In the genomic region with DNA sequence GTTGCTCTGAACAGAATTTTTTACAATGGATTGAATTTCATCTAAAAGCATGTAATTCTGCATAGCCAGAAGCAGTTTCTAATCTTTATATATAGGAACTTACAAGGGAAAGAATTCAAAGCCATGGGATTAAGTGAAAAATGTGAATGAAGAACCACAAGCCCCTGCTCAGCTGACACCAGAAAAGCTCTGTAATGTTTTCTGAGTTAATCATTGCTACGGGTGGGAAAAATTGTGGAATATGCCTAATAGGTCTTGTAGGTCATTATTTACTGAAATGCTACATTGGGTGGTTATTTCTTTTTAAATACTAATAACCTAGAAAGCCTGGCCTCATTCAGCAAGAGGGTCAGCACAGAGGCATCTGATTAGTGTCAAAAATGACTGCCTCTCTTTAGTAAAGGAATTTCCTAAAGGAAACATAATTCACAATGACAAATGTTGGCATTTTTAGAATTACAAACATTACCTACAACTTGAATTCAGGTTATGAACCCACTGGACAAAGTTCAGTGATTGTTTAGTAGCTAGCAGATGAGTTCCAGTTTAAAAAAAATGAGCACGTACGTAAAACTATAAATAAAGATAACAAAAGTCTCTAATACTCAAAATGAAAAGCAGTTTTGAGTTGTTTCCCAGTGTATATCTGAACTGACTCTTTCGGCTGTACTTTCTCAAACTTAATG, we compare ENCODE assay signal across 18 cellular contexts.
DNase-seq lines count a peak whose midpoint lies in the region; ATAC-seq, FAIRE-seq and TF ChIP-seq lines count a peak whose summit lies in the region.
"Had no signal": no experiment of that assay in that cellular context is flagged by ENCODE, and none has a peak within 500 bp of the region (broad histone marks: within the 10 kb centered on the region; RNA-seq: fewer than 3 reads in every experiment).

No MANE protein-coding gene starts in this region.

- H3K36me3 Mint-ChIP-seq in progenitor cell of endocrine pancreas (ENCODE audit: insufficient read depth) = peaks cover 2% of the 10 kb centered on the region
- H3K36me3 Mint-ChIP-seq in WTC11 = peaks cover 5% of the 10 kb centered on the region; the same call in 1 of the 2 replicates
- no peaks in the 10 kb centered on the region for H3K36me3 Mint-ChIP-seq in CD8-positive, alpha-beta T cell
- H3K36me3 Mint-ChIP-seq: stimulated activated effector memory CD8-positive, alpha-beta T cell treated with anti-CD3 and anti-CD28 coated beads, Interleukin-12 subunit alpha, Interleukin-12 subunit beta, amount 100 ng/mL, for 72 hours had no signal

- ATAC-seq in WTC11 = no peak
- ATAC-seq in CD8-positive, alpha-beta T cell = no peak
- ATAC-seq: stimulated activated effector memory CD8-positive, alpha-beta T cell treated with anti-CD3 and anti-CD28 coated beads, Interleukin-12 subunit alpha, Interleukin-12 subunit beta, amount 100 ng/mL, for 72 hours had no signal

- H4K20me1 ChIP-seq in OCI-LY7 (ENCODE audit: insufficient read depth, low read length) = no peaks in the 10 kb centered on the region

- peak overlapping the region; percentile 29 for H3K27ac ChIP-seq in SJSA1
- H3K27ac ChIP-seq in OCI-LY7 (ENCODE audit: low read depth, low read length, poor library complexity, severe bottlenecking) = no peak overlapping the region
- no peak overlapping the region for H3K27ac ChIP-seq in CD8-positive, alpha-beta T cell (ENCODE audit: low read depth, low read length)
- H3K27ac ChIP-seq: C4-2B had no signal

- H3K4me2 ChIP-seq in OCI-LY7 (ENCODE audit: low read length) = no peak overlapping the region

- no TSS peak for BruUV-seq in OCI-LY7 (replicated peaks; lab: Mats Ljungman, UMichigan)

- H3K79me2 ChIP-seq in OCI-LY7 (ENCODE audit: insufficient read depth, low read depth, low read length) = no peaks in the 10 kb centered on the region

- intact Hi-C loops in OCI-LY7 (cut with micrococcal nuclease; ENCODE audit: unreplicated experiment) = no loop called here
- intact Hi-C loops in CD8-positive, alpha-beta T cell (cut with DNase I, micrococcal nuclease) = no loop called here

- H3K9me2 ChIP-seq in OCI-LY7 (ENCODE audit: insufficient read depth, low read length) = no peaks in the 10 kb centered on the region

- TF ChIP-seq CTCF in progenitor cell of endocrine pancreas (IDR thresholded peaks at IDR 0.05; ENCODE audit: unreplicated experiment) (no peak), WTC11 (IDR thresholded peaks at IDR 0.05) (no peak), OCI-LY7 (conservative IDR thresholded peaks at IDR 0.05; ENCODE audit: low read length) (no peak)
- TF ChIP-seq CTCF in CD8-positive, alpha-beta T cell (IDR thresholded peaks at IDR 0.05) = no peak

- CTCF ChIA-PET in WTC11 (lab: Charles Lee) = no interaction called here
- CTCF ChIA-PET in OCI-LY7 (lab: Charles Lee; ENCODE audit: unreplicated experiment) = no interaction called here
- CTCF ChIA-PET in CD8-positive, alpha-beta T cell (lab: Charles Lee) = no interaction called here

- peaks cover 13% of the 10 kb centered on the region for H3K4me1 Mint-ChIP-seq in progenitor cell of endocrine pancreas (ENCODE audit: low read depth)
- H3K4me1 Mint-ChIP-seq in WTC11 = no peaks in the 10 kb centered on the region
- no peaks in the 10 kb centered on the region for H3K4me1 Mint-ChIP-seq in CD8-positive, alpha-beta T cell (ENCODE audit: low read depth)
- H3K4me1 Mint-ChIP-seq: activated CD4-positive, alpha-beta T cell treated with anti-CD3 and anti-CD28 coated beads, Interleukin-2, amount 10 ng/mL, durations not matched to agents 24 days and 14 days; stimulated activated effector memory CD8-positive, alpha-beta T cell treated with anti-CD3 and anti-CD28 coated beads, Interleukin-12 subunit alpha, Interleukin-12 subunit beta, amount 100 ng/mL, for 72 hours had no signal

- H3K9me3 ChIP-seq in SJSA1 (replicated peaks) (no peaks in the 10 kb centered on the region), OCI-LY7 (ENCODE audit: low read length) (no peaks in the 10 kb centered on the region)
- H3K9me3 ChIP-seq in CD8-positive, alpha-beta T cell (ENCODE audit: low read length) = no peaks in the 10 kb centered on the region

- H3K36me3 ChIP-seq in SJSA1 (no peaks in the 10 kb centered on the region), OCI-LY7 (ENCODE audit: insufficient read depth, low read length) (no peaks in the 10 kb centered on the region)
- no peaks in the 10 kb centered on the region for H3K36me3 ChIP-seq in CD8-positive, alpha-beta T cell (ENCODE audit: insufficient read depth, low read length)

- H2AFZ ChIP-seq in OCI-LY7 (ENCODE audit: low read length) = no peak overlapping the region

- H3K4me3 Mint-ChIP-seq in progenitor cell of endocrine pancreas (ENCODE audit: low read depth) (no peak overlapping the region), WTC11 (no peak overlapping the region)
- no peak overlapping the region for H3K4me3 Mint-ChIP-seq in CD8-positive, alpha-beta T cell
- H3K4me3 Mint-ChIP-seq: activated CD4-positive, alpha-beta T cell treated with anti-CD3 and anti-CD28 coated beads, Interleukin-2, amount 10 ng/mL, durations not matched to agents 24 days and 14 days; stimulated activated effector memory CD8-positive, alpha-beta T cell treated with anti-CD3 and anti-CD28 coated beads, Interleukin-12 subunit alpha, Interleukin-12 subunit beta, amount 100 ng/mL, for 72 hours; T-helper 1 cell treated with Interleukin-12 subunit alpha and Interleukin-12 subunit beta and Interleukin-4 antibody, amounts not matched to agents 30 μg/mL and 1 μg/mL, for 36 hours had no signal

- DNase-seq in SJSA1 (ENCODE audit: low read depth in 1 of 2, low spot score in 2 of 2) (peak in 1 of 2 experiments; percentile 36), fibroblast of the conjunctiva (ENCODE audit: low read depth) (peak; percentile 24), progenitor cell of endocrine pancreas (ENCODE audit: low spot score, unreplicated experiment) (no peak), WTC11 (ENCODE audit: low spot score) (no peak), GM03348 (ENCODE audit: low spot score) (no peak), OCI-LY7 (ENCODE audit: low spot score) (no peak)
- DNase-seq in CD8-positive, alpha-beta T cell = no peak
- DNase-seq: activated CD4-positive, alpha-beta T cell treated with anti-CD3 and anti-CD28 coated beads, Interleukin-2, amount 10 ng/mL, durations not matched to agents 24 days and 14 days; activated T-cell treated with anti-CD3 and anti-CD28 coated beads, Interleukin-2, amount 50 U/mL, for 48 hours; amygdala; GF-D8; H7; NCI-H1048; posterior cingulate gyrus had no signal

- peaks cover 5% of the 10 kb centered on the region for H3K9me3 Mint-ChIP-seq in progenitor cell of endocrine pancreas (ENCODE audit: low read depth)
- peaks cover 13% of the 10 kb centered on the region for H3K9me3 Mint-ChIP-seq in WTC11
- no peaks in the 10 kb centered on the region for H3K9me3 Mint-ChIP-seq in CD8-positive, alpha-beta T cell
- H3K9me3 Mint-ChIP-seq: activated CD4-positive, alpha-beta T cell treated with anti-CD3 and anti-CD28 coated beads, Interleukin-2, amount 10 ng/mL, durations not matched to agents 24 days and 14 days had no signal

- H3K27ac Mint-ChIP-seq in progenitor cell of endocrine pancreas (peak overlapping the region; percentile 33), WTC11 (no peak overlapping the region)
- H3K27ac Mint-ChIP-seq in CD8-positive, alpha-beta T cell = no peak overlapping the region
- H3K27ac Mint-ChIP-seq: activated CD4-positive, alpha-beta T cell treated with anti-CD3 and anti-CD28 coated beads, Interleukin-2, amount 10 ng/mL, durations not matched to agents 24 days and 14 days; stimulated activated effector memory CD8-positive, alpha-beta T cell treated with anti-CD3 and anti-CD28 coated beads, Interleukin-12 subunit alpha, Interleukin-12 subunit beta, amount 100 ng/mL, for 72 hours; T-helper 1 cell treated with Interleukin-12 subunit alpha and Interleukin-12 subunit beta and Interleukin-4 antibody, amounts not matched to agents 30 μg/mL and 1 μg/mL, for 36 hours had no signal

- H3K4me3 ChIP-seq in SJSA1 = no peak overlapping the region
- H3K4me3 ChIP-seq in OCI-LY7 (ENCODE audit: low read depth, low read length, poor library complexity, severe bottlenecking) = no peak overlapping the region
- no peak overlapping the region for H3K4me3 ChIP-seq in CD8-positive, alpha-beta T cell (ENCODE audit: low read depth, low read length)

- POLR2A ChIA-PET in WTC11 (lab: Charles Lee) (no interaction called here), OCI-LY7 (lab: Charles Lee) (no interaction called here)
- POLR2A ChIA-PET in CD8-positive, alpha-beta T cell (lab: Charles Lee) = no interaction called here

- FAIRE-seq in G401.6 (lab: Jason Lieb, UNC) = peak; percentile 100

- H3K27me3 Mint-ChIP-seq in progenitor cell of endocrine pancreas (no peaks in the 10 kb centered on the region), WTC11 (ENCODE audit: low read depth) (no peaks in the 10 kb centered on the region)
- no peaks in the 10 kb centered on the region for H3K27me3 Mint-ChIP-seq in CD8-positive, alpha-beta T cell (ENCODE audit: low read depth)
- H3K27me3 Mint-ChIP-seq: activated CD4-positive, alpha-beta T cell treated with anti-CD3 and anti-CD28 coated beads, Interleukin-2, amount 10 ng/mL, durations not matched to agents 24 days and 14 days had no signal

- H3K27me3 ChIP-seq in SJSA1 (replicated peaks) = no peaks in the 10 kb centered on the region
- no peaks in the 10 kb centered on the region for H3K27me3 ChIP-seq in CD8-positive, alpha-beta T cell (ENCODE audit: insufficient read depth, low read length)

- peaks cover 6% of the 10 kb centered on the region for H3K4me1 ChIP-seq in SJSA1 (replicated peaks)
- no peaks in the 10 kb centered on the region for H3K4me1 ChIP-seq in OCI-LY7 (ENCODE audit: insufficient read depth, low read length, poor library complexity, severe bottlenecking)
- H3K4me1 ChIP-seq in CD8-positive, alpha-beta T cell (ENCODE audit: insufficient read depth, low read length) = no peaks in the 10 kb centered on the region

TF ChIP-seq in WTC11, 78 proteins besides CTCF, POLR2A, EP300 and RAD21 (continues in another document):
- TF ChIP-seq ESRRA (CRISPR knock-in tag; IDR thresholded peaks at IDR 0.05; ENCODE audit: borderline replicate concordance) (no peak), JUN (CRISPR knock-in tag; IDR thresholded peaks at IDR 0.05) (no peak), ATF2 (CRISPR knock-in tag; IDR thresholded peaks at IDR 0.05; ENCODE audit: borderline replicate concordance, low read depth) (no peak), NFYB (CRISPR knock-in tag; conservative IDR thresholded peaks at IDR 0.05; ENCODE audit: low read depth) (no peak)
